Comparison of ENCODE assay signal across 8 cellular contexts in the genomic region with DNA sequence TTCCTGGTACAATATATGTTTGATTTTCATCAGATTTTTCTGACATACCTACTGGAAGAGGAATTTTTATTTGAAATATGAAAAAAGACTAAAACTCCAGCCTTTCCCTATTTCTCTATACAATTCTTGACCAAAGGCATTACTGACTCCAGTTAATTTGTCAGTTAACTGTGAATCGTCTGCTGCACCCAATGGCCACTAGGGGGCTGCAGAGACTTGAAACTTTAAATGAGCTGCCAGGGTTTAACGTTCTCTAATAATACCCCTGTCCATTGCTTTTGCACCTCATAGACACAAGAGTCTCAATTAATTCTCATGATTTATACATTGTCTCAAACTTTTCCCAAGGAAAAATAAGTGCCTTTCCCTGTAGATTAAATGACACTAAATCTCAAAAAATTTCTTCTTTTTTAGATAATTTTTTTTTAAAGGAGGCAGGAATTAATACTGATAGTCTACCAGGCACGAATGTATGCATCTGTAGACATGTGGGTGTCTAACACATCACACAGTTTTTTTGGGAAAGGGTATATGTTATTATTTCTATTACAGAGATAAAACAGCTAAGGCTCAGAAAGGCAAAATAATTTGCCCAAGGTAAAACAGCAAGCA. TPM values are rescaled to one million over a fixed set of nuclear protein-coding genes. Genes with fewer than 3 reads are reported as not detected.
DNase-seq lines count a peak whose midpoint lies in the region; ATAC-seq and TF ChIP-seq lines count a peak whose summit lies in the region.

No MANE protein-coding gene starts in this region.

- ATAC-seq in omental fat pad (ENCODE audit: low FRiP score) (no peak), GM19324 (IDR thresholded peaks at IDR 0.05; ENCODE audit: low FRiP score, unreplicated experiment) (no peak), esophagus mucosa (no peak)

- peak; percentile 52 for DNase-seq in ELF-1 (ENCODE audit: low read depth, low spot score)
- DNase-seq in HPDE6-E6E7 (ENCODE audit: extremely low spot score), result peak; percentile 44
- DNase-seq in NCI-H774 (lab: John Stamatoyannopoulos, UW), result peak; percentile 55
- peak; percentile 18 for DNase-seq in activated T-cell treated with anti-CD3 and anti-CD28 coated beads for 48 hours (ENCODE audit: low read depth)
- DNase-seq in fibroblast of pulmonary artery (ENCODE audit: low read depth), result peak; percentile 69
- DNase-seq in omental fat pad (ENCODE audit: low spot score), result peak; percentile 35

- TF ChIP-seq CTCF in fibroblast of pulmonary artery (IDR thresholded peaks at IDR 0.05; ENCODE audit: low read length, missing control alignments) (peak; percentile 99), omental fat pad (IDR thresholded peaks at IDR 0.05) (peak in 2 of 3 donors; percentile 6 to 75)

- no peak overlapping the region for H3K4me3 ChIP-seq in fibroblast of pulmonary artery (replicated peaks; ENCODE audit: low read depth, low read length)

RNA-seq across cellular contexts. Expression of a gene that starts 1.8 kb away (rescaled TPM):
- total RNA-seq in omental fat pad (1 to 10 TPM in 1 of 4 donors, under 1 TPM in 2, not detected in 1; 0.12 to 2.2 (median 0.44) TPM), esophagus mucosa (0.04 TPM)

Comparison
In these comparisons a context has a peak if more than half of its experiments do, and no peak if none do; other contexts are left out.
1. DNase-seq: peak in every context shown above with its lines; median percentile 69 in fibroblast of pulmonary artery; 55 in NCI-H774; 52 in ELF-1; 44 in HPDE6-E6E7; 35 in omental fat pad; 18 in activated T-cell treated with anti-CD3 and anti-CD28 coated beads for 48 hours.